ENCODE assay signal across 42 cellular contexts in genomic region chr12:71436696-71437095, GRCh38. TPM values are rescaled to one million over a fixed set of nuclear protein-coding genes. Genes with fewer than 3 reads are reported as not detected.
"Had no signal": no experiment of that assay in that cellular context is flagged by ENCODE, and none has a peak within 500 bp of the region (broad histone marks: within the 10 kb centered on the region; RNA-seq: fewer than 3 reads in every experiment).

No MANE protein-coding gene starts in this region.

- H3K27ac Mint-ChIP-seq: activated naive CD4-positive, alpha-beta T cell treated with anti-CD3 and anti-CD28 coated beads for 36 hours; activated naive CD4-positive, alpha-beta T cell treated with anti-CD3 and anti-CD28 coated beads, Interleukin-2, amount 10 ng/mL, durations not matched to agents 7 days and 5 days; activated naive CD4-positive, alpha-beta T cell treated with anti-CD3 and anti-CD28 coated beads, Interleukin-2, amount 50 U/mL, for 24 hours; activated naive CD4-positive, alpha-beta T cell treated with anti-CD3 and anti-CD28 coated beads, Interleukin-2, amount 50 U/mL, for 72 hours; activated naive CD8-positive, alpha-beta T cell; activated naive CD8-positive, alpha-beta T cell treated with anti-CD3 and anti-CD28 coated beads for 36 hours; activated naive CD8-positive, alpha-beta T cell treated with anti-CD3 and anti-CD28 coated beads, Interleukin-2, amount 10 ng/mL, durations not matched to agents 7 days and 5 days; activated naive CD8-positive, alpha-beta T cell treated with anti-CD3 and anti-CD28 coated beads, Interleukin-2, amount 50 U/mL, for 24 hours; activated T-cell treated with anti-CD3 and anti-CD28 coated beads, Interleukin-2, amount 50 U/mL, for 24 hours; activated T-cell treated with anti-CD3 and anti-CD28 coated beads, Interleukin-2, amount 50 U/mL, for 72 hours; activated T-helper 1 cell treated with anti-CD3 and anti-CD28 coated beads, Interleukin-12 subunit alpha, Interleukin-12 subunit beta, Interleukin-2, Interleukin-4 antibody, amounts not matched to agents 30 ng/mL and 10 ng/mL and 1 ng/mL, durations not matched to agents 14 hours and 24 hours and 36 hours; activated T-helper 17 cell treated with anti-CD3 and anti-CD28 coated beads, Interleukin-2, amount 50 U/mL, for 72 hours; activated T-helper 2 cell treated with anti-CD3 and anti-CD28 coated beads, Interferon-gamma antibody, Interleukin-2, Interleukin-4, amounts not matched to agents 10 μg/mL and 5 μg/mL and 100 μg/mL, durations not matched to agents 14 hours and 24 hours and 36 hours; brain had no signal

- H3K4me3 Mint-ChIP-seq: activated naive CD4-positive, alpha-beta T cell treated with anti-CD3 and anti-CD28 coated beads for 36 hours; activated naive CD4-positive, alpha-beta T cell treated with anti-CD3 and anti-CD28 coated beads, Interleukin-2, amount 10 ng/mL, durations not matched to agents 7 days and 5 days; activated naive CD4-positive, alpha-beta T cell treated with anti-CD3 and anti-CD28 coated beads, Interleukin-2, amount 50 U/mL, for 24 hours; activated naive CD8-positive, alpha-beta T cell; activated naive CD8-positive, alpha-beta T cell treated with anti-CD3 and anti-CD28 coated beads for 36 hours; activated naive CD8-positive, alpha-beta T cell treated with anti-CD3 and anti-CD28 coated beads, Interleukin-2, amount 10 ng/mL, durations not matched to agents 7 days and 5 days; activated naive CD8-positive, alpha-beta T cell treated with anti-CD3 and anti-CD28 coated beads, Interleukin-2, amount 50 U/mL, for 24 hours; activated T-cell treated with anti-CD3 and anti-CD28 coated beads, Interleukin-2, amount 50 U/mL, for 24 hours; activated T-cell treated with anti-CD3 and anti-CD28 coated beads, Interleukin-2, amount 50 U/mL, for 4 hours; activated T-cell treated with anti-CD3 and anti-CD28 coated beads, Interleukin-2, amount 50 U/mL, for 72 hours; activated T-helper 1 cell treated with anti-CD3 and anti-CD28 coated beads, Interleukin-12 subunit alpha, Interleukin-12 subunit beta, Interleukin-2, Interleukin-4 antibody, amounts not matched to agents 30 ng/mL and 10 ng/mL and 1 ng/mL, durations not matched to agents 14 hours and 24 hours and 36 hours; activated T-helper 17 cell treated with anti-CD3 and anti-CD28 coated beads, Interleukin-2, amount 50 U/mL, for 72 hours; central memory CD8-positive, alpha-beta T cell had no signal

- ATAC-seq: activated naive CD4-positive, alpha-beta T cell treated with anti-CD3 and anti-CD28 coated beads, Interleukin-2, amount 50 U/mL, for 72 hours; activated naive CD8-positive, alpha-beta T cell treated with anti-CD3 and anti-CD28 coated beads, Interleukin-2, amount 50 U/mL, for 24 hours; activated T-cell treated with anti-CD3 and anti-CD28 coated beads, Interleukin-2, amount 50 U/mL, for 4 hours; activated T-cell treated with anti-CD3 and anti-CD28 coated beads, Interleukin-2, amount 50 U/mL, for 72 hours; activated T-helper 17 cell treated with anti-CD3 and anti-CD28 coated beads, Interleukin-2, amount 50 U/mL, for 72 hours; body of pancreas had no signal

- H3K4me1 ChIP-seq: ascending aorta had no signal

- H3K27ac ChIP-seq: adrenal gland, ascending aorta, body of pancreas, brain microvascular endothelial cell, breast epithelium, cardiac muscle cell had no signal

- H3K4me3 ChIP-seq: adrenal gland, ascending aorta, body of pancreas, breast epithelium, cardiac muscle cell had no signal

- H3K9me3 ChIP-seq: adrenal gland, ascending aorta had no signal

- H3K27me3 ChIP-seq: ascending aorta had no signal

- H3K36me3 Mint-ChIP-seq: activated naive CD4-positive, alpha-beta T cell treated with anti-CD3 and anti-CD28 coated beads, Interleukin-2, amount 10 ng/mL, durations not matched to agents 7 days and 5 days; activated naive CD8-positive, alpha-beta T cell treated with anti-CD3 and anti-CD28 coated beads for 36 hours; activated naive CD8-positive, alpha-beta T cell treated with anti-CD3 and anti-CD28 coated beads, Interleukin-2, amount 10 ng/mL, durations not matched to agents 7 days and 5 days had no signal

- DNase-seq: activated effector memory CD4-positive, alpha-beta T cell treated with anti-CD3 and anti-CD28 coated beads, Interleukin-2, amount 50 U/mL, for 16 hours; activated effector memory CD4-positive, alpha-beta T cell treated with Interleukin-2 at 50 U/mL for 16 hours; activated gamma-delta T cell; activated gamma-delta T cell treated with Interleukin-2 at 50 U/mL for 16 hours; activated naive CD4-positive, alpha-beta T cell; activated naive CD4-positive, alpha-beta T cell treated with anti-CD3 and anti-CD28 coated beads for 36 hours; activated naive CD4-positive, alpha-beta T cell treated with anti-CD3 and anti-CD28 coated beads, Interleukin-2, amount 10 ng/mL, durations not matched to agents 7 days and 5 days; activated naive CD4-positive, alpha-beta T cell treated with anti-CD3 and anti-CD28 coated beads, Interleukin-2, amount 50 U/mL, for 16 hours; activated naive CD4-positive, alpha-beta T cell treated with Interleukin-2 at 50 U/mL for 16 hours; activated naive CD8-positive, alpha-beta T cell treated with anti-CD3 and anti-CD28 coated beads for 36 hours; activated naive CD8-positive, alpha-beta T cell treated with anti-CD3 and anti-CD28 coated beads, Interleukin-2, amount 10 ng/mL, durations not matched to agents 7 days and 5 days; activated naive CD8-positive, alpha-beta T cell treated with anti-CD3 and anti-CD28 coated beads, Interleukin-2, amount 50 U/mL, for 24 hours; activated T-cell treated with anti-CD3 and anti-CD28 coated beads for 4 hours; activated T-cell treated with anti-CD3 and anti-CD28 coated beads, Interleukin-2, amount 50 U/mL, for 1 hour; activated T-cell treated with anti-CD3 and anti-CD28 coated beads, Interleukin-2, amount 50 U/mL, for 24 hours; activated T-cell treated with anti-CD3 and anti-CD28 coated beads, Interleukin-2, amount 50 U/mL, for 4 hours; activated T-cell treated with anti-CD3 and anti-CD28 coated beads, Interleukin-2, amount 50 U/mL, for 48 hours; activated T-cell treated with anti-CD3 and anti-CD28 coated beads, Interleukin-2, amount 50 U/mL, for 72 hours; adrenal gland; amniotic stem cell; amygdala; anterior cingulate cortex; aorta; body of pancreas; brain microvascular endothelial cell; caudate nucleus; central memory CD4-positive, alpha-beta T cell; cerebellar nuclear complex had no signal

- H3K36me3 ChIP-seq: adrenal gland, ascending aorta, brain microvascular endothelial cell, breast epithelium, cardiac muscle cell had no signal

- FAIRE-seq: astrocyte, bronchial epithelial cell had no signal

RNA-seq across cellular contexts. Expression of gene LGR5, which starts 2.9 kb away (rescaled TPM):
- total RNA-seq: activated naive CD4-positive, alpha-beta T cell treated with anti-CD3 and anti-CD28 coated beads for 36 hours; activated naive CD4-positive, alpha-beta T cell treated with anti-CD3 and anti-CD28 coated beads, Interleukin-2, amount 50 U/mL, for 72 hours; activated naive CD8-positive, alpha-beta T cell treated with anti-CD3 and anti-CD28 coated beads for 36 hours; activated naive CD8-positive, alpha-beta T cell treated with anti-CD3 and anti-CD28 coated beads, Interleukin-2, amount 10 ng/mL, durations not matched to agents 7 days and 5 days; activated T-cell treated with anti-CD3 and anti-CD28 coated beads, Interleukin-2, amount 50 U/mL, for 4 hours; activated T-cell treated with anti-CD3 and anti-CD28 coated beads, Interleukin-2, amount 50 U/mL, for 72 hours; activated T-helper 1 cell treated with anti-CD3 and anti-CD28 coated beads, Interleukin-12 subunit alpha, Interleukin-12 subunit beta, Interleukin-2, Interleukin-4 antibody, amounts not matched to agents 30 ng/mL and 10 ng/mL and 1 ng/mL, durations not matched to agents 14 hours and 24 hours and 36 hours; activated T-helper 17 cell treated with anti-CD3 and anti-CD28 coated beads, Interleukin-2, amount 50 U/mL, for 72 hours; activated T-helper 2 cell treated with anti-CD3 and anti-CD28 coated beads, Interferon-gamma antibody, Interleukin-2, Interleukin-4, amounts not matched to agents 10 μg/mL and 5 μg/mL and 100 μg/mL, durations not matched to agents 14 hours and 24 hours and 36 hours; bronchial epithelial cell; cardiac septum had no signal
